ENCODE assay signal across 1 cellular context in genomic region chr13:48333976-48334375, GRCh38.
TF ChIP-seq lines count a peak whose summit lies in the region.

No MANE protein-coding gene starts in this region.

TF ChIP-seq in HepG2, 621 proteins besides CTCF, POLR2A, EP300 and RAD21 (continued from another document):
- TF ChIP-seq ZBTB40 (IDR thresholded peaks at IDR 0.05) (no peak), ZBTB40 (CRISPR knock-in tag; IDR thresholded peaks at IDR 0.05) (no peak), ZNF124 (CRISPR knock-in tag; IDR thresholded peaks at IDR 0.05) (no peak), SIX4 (CRISPR knock-in tag; IDR thresholded peaks at IDR 0.05) (no peak), FIP1L1 (IDR thresholded peaks at IDR 0.05; ENCODE audit: borderline replicate concordance, insufficient read depth, low read depth, low read length) (no peak), HMGXB3 (CRISPR knock-in tag; IDR thresholded peaks at IDR 0.05; ENCODE audit: borderline replicate concordance) (no peak), KAT8 (CRISPR knock-in tag; IDR thresholded peaks at IDR 0.05) (no peak), NR0B2 (CRISPR knock-in tag; IDR thresholded peaks at IDR 0.05) (no peak), ZNF280B (CRISPR knock-in tag; IDR thresholded peaks at IDR 0.05; ENCODE audit: borderline replicate concordance) (no peak), ZNF251 (CRISPR knock-in tag; IDR thresholded peaks at IDR 0.05) (no peak), ZNF75D (CRISPR knock-in tag; IDR thresholded peaks at IDR 0.05; ENCODE audit: borderline replicate concordance) (no peak), NFIC (IDR thresholded peaks at IDR 0.05; ENCODE audit: low read length) (no peak), HNRNPK (IDR thresholded peaks at IDR 0.05; ENCODE audit: low read depth, low read length, poor library complexity, severe bottlenecking) (no peak), SSRP1 (CRISPR knock-in tag; IDR thresholded peaks at IDR 0.05) (no peak), ZBTB1 (CRISPR knock-in tag; IDR thresholded peaks at IDR 0.05; ENCODE audit: borderline replicate concordance) (no peak)
- TF ChIP-seq, protein P1, sequence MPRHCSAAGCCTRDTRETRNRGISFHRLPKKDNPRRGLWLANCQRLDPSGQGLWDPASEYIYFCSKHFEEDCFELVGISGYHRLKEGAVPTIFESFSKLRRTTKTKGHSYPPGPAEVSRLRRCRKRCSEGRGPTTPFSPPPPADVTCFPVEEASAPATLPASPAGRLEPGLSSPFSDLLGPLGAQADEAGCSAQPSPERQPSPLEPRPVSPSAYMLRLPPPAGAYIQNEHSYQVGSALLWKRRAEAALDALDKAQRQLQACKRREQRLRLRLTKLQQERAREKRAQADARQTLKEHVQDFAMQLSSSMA (CRISPR knock-in tag; IDR thresholded peaks at IDR 0.05), result no peak
- TF ChIP-seq, protein P2, sequence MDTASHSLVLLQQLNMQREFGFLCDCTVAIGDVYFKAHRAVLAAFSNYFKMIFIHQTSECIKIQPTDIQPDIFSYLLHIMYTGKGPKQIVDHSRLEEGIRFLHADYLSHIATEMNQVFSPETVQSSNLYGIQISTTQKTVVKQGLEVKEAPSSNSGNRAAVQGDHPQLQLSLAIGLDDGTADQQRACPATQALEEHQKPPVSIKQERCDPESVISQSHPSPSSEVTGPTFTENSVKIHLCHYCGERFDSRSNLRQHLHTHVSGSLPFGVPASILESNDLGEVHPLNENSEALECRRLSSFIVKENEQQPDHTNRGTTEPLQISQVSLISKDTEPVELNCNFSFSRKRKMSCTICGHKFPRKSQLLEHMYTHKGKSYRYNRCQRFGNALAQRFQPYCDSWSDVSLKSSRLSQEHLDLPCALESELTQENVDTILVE (CRISPR knock-in tag; IDR thresholded peaks at IDR 0.05), result no peak
- TF ChIP-seq, protein P3, sequence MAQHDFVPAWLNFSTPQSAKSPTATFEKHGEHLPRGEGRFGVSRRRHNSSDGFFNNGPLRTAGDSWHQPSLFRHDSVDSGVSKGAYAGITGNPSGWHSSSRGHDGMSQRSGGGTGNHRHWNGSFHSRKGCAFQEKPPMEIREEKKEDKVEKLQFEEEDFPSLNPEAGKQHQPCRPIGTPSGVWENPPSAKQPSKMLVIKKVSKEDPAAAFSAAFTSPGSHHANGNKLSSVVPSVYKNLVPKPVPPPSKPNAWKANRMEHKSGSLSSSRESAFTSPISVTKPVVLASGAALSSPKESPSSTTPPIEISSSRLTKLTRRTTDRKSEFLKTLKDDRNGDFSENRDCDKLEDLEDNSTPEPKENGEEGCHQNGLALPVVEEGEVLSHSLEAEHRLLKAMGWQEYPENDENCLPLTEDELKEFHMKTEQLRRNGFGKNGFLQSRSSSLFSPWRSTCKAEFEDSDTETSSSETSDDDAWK (CRISPR knock-in tag; IDR thresholded peaks at IDR 0.05), result no peak
TF ChIP-seq in HepG2: peak in this region for 0.
